Comparison of ENCODE assay signal across 1 cellular context in the genomic region with DNA sequence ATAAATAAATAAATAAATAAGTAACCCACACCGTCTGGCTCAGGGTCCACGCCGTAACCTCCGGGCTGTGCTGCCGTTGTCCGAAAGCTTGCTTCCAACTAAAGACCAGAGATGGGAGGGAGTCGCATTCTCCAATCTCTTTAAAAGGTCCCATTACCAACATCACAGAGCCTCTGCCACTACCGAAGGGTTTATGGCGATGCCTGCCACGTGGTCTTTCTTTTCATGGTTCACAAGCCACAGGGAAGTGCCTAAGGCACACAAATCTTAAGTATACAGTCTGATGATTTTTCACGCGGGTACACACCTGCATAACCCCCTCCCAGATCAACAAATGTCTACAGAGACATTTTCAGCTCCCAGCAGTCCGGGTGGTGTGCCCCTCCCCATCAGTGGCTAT.
TF ChIP-seq lines count a peak whose summit lies in the region.

No MANE protein-coding gene starts in this region.

TF ChIP-seq in HepG2, 621 proteins besides CTCF, POLR2A, EP300 and RAD21 (continued from another document):
- TF ChIP-seq, protein P1, sequence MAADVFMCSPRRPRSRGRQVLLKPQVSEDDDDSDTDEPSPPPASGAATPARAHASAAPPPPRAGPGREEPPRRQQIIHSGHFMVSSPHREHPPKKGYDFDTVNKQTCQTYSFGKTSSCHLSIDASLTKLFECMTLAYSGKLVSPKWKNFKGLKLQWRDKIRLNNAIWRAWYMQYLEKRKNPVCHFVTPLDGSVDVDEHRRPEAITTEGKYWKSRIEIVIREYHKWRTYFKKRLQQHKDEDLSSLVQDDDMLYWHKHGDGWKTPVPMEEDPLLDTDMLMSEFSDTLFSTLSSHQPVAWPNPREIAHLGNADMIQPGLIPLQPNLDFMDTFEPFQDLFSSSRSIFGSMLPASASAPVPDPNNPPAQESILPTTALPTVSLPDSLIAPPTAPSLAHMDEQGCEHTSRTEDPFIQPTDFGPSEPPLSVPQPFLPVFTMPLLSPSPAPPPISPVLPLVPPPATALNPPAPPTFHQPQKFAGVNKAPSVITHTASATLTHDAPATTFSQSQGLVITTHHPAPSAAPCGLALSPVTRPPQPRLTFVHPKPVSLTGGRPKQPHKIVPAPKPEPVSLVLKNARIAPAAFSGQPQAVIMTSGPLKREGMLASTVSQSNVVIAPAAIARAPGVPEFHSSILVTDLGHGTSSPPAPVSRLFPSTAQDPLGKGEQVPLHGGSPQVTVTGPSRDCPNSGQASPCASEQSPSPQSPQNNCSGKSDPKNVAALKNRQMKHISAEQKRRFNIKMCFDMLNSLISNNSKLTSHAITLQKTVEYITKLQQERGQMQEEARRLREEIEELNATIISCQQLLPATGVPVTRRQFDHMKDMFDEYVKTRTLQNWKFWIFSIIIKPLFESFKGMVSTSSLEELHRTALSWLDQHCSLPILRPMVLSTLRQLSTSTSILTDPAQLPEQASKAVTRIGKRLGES (CRISPR knock-in tag; IDR thresholded peaks at IDR 0.05; ENCODE audit: borderline replicate concordance): no peak
- TF ChIP-seq SIX1 (CRISPR knock-in tag; IDR thresholded peaks at IDR 0.05; ENCODE audit: borderline replicate concordance) (no peak), THAP9 (CRISPR knock-in tag; IDR thresholded peaks at IDR 0.05; ENCODE audit: borderline replicate concordance) (0 out of 2 replicates have a peak, but pooled peaks have one; percentile 0), POLR2G (IDR thresholded peaks at IDR 0.05; ENCODE audit: low read depth, low read length) (no peak), AGO2 (optimal IDR thresholded peaks at IDR 0.05; ENCODE audit: low read depth, low read length) (no peak), ZNF496 (CRISPR knock-in tag; IDR thresholded peaks at IDR 0.05; ENCODE audit: insufficient replicate concordance) (no peak)
- TF ChIP-seq, protein P2, sequence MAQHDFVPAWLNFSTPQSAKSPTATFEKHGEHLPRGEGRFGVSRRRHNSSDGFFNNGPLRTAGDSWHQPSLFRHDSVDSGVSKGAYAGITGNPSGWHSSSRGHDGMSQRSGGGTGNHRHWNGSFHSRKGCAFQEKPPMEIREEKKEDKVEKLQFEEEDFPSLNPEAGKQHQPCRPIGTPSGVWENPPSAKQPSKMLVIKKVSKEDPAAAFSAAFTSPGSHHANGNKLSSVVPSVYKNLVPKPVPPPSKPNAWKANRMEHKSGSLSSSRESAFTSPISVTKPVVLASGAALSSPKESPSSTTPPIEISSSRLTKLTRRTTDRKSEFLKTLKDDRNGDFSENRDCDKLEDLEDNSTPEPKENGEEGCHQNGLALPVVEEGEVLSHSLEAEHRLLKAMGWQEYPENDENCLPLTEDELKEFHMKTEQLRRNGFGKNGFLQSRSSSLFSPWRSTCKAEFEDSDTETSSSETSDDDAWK (CRISPR knock-in tag; IDR thresholded peaks at IDR 0.05): no peak
- TF ChIP-seq, protein P3, sequence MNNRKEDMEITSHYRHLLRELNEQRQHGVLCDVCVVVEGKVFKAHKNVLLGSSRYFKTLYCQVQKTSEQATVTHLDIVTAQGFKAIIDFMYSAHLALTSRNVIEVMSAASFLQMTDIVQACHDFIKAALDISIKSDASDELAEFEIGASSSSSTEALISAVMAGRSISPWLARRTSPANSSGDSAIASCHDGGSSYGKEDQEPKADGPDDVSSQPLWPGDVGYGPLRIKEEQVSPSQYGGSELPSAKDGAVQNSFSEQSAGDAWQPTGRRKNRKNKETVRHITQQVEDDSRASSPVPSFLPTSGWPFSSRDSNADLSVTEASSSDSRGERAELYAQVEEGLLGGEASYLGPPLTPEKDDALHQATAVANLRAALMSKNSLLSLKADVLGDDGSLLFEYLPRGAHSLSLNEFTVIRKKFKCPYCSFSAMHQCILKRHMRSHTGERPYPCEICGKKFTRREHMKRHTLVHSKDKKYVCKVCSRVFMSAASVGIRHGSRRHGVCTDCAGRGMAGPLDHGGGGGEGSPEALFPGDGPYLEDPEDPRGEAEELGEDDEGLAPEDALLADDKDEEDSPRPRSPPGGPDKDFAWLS (CRISPR knock-in tag; IDR thresholded peaks at IDR 0.05; ENCODE audit: borderline replicate concordance): no peak
